15 cellular contexts compared by ENCODE assay signal in genomic region chr2:181678744-181679543, GRCh38.
A peak's percentile ranks its signal among the peaks of the same experiment; 100 is the strongest.
DNase-seq lines count a peak whose midpoint lies in the region; ATAC-seq lines count a peak whose summit lies in the region.
"Had no signal": no experiment of that assay in that cellular context is flagged by ENCODE, and none has a peak within 500 bp of the region (broad histone marks: within the 10 kb centered on the region; RNA-seq: fewer than 3 reads in every experiment).

No MANE protein-coding gene starts in this region.

- no peak overlapping the region for H3K4me3 Mint-ChIP-seq in activated naive CD4-positive, alpha-beta T cell treated with anti-CD3 and anti-CD28 coated beads, Interleukin-2, amount 10 ng/mL, durations not matched to agents 7 days and 5 days
- H3K4me3 Mint-ChIP-seq in stimulated activated memory B cell treated with anti-CD40 and anti-IgM and Interleukin-4, amounts not matched to agents 10 μg/mL and 1 μg/mL and 100 μg/mL, for 72 hours, result peak overlapping the region; percentile 38

- CTCF ChIA-PET in activated naive CD4-positive, alpha-beta T cell treated with anti-CD3 and anti-CD28 coated beads, Interleukin-2, amount 10 ng/mL, durations not matched to agents 7 days and 5 days (lab: Charles Lee), result interaction anchor here (1.4 to 1.7 kb wide), 2 partner anchors 36 to 575 kb away, joined by 3 to 4 read pairs; no protein-coding TSS in a partner anchor

- H3K27me3 Mint-ChIP-seq in activated naive CD4-positive, alpha-beta T cell treated with anti-CD3 and anti-CD28 coated beads, Interleukin-2, amount 10 ng/mL, durations not matched to agents 7 days and 5 days, result peaks cover 76% of the 10 kb centered on the region
- H3K27me3 Mint-ChIP-seq in stimulated activated memory B cell treated with anti-CD40 and anti-IgM and Interleukin-4, amounts not matched to agents 10 μg/mL and 1 μg/mL and 100 μg/mL, for 72 hours, result peaks cover 63% of the 10 kb centered on the region

- peak overlapping the region; percentile 80 for H3K27ac Mint-ChIP-seq in activated naive CD4-positive, alpha-beta T cell treated with anti-CD3 and anti-CD28 coated beads, Interleukin-2, amount 10 ng/mL, durations not matched to agents 7 days and 5 days
- no peak overlapping the region for H3K27ac Mint-ChIP-seq in stimulated activated memory B cell treated with anti-CD40 and anti-IgM and Interleukin-4, amounts not matched to agents 10 μg/mL and 1 μg/mL and 100 μg/mL, for 72 hours

- peaks cover 15% of the 10 kb centered on the region for H3K36me3 Mint-ChIP-seq in activated naive CD4-positive, alpha-beta T cell treated with anti-CD3 and anti-CD28 coated beads, Interleukin-2, amount 10 ng/mL, durations not matched to agents 7 days and 5 days
- no peaks in the 10 kb centered on the region for H3K36me3 Mint-ChIP-seq in stimulated activated memory B cell treated with anti-CD40 and anti-IgM and Interleukin-4, amounts not matched to agents 10 μg/mL and 1 μg/mL and 100 μg/mL, for 72 hours

- H3K27ac ChIP-seq in cingulate gyrus (ENCODE audit: low read depth, low read length) (peak overlapping the region; percentile 19), caudate nucleus (ENCODE audit: low read depth, low read length) (no peak overlapping the region)
- H3K27ac ChIP-seq: parathyroid adenoma, skin epidermis had no signal

- H3K9me3 Mint-ChIP-seq in activated naive CD4-positive, alpha-beta T cell treated with anti-CD3 and anti-CD28 coated beads, Interleukin-2, amount 10 ng/mL, durations not matched to agents 7 days and 5 days, result peaks cover 4% of the 10 kb centered on the region
- H3K9me3 Mint-ChIP-seq in stimulated activated memory B cell treated with anti-CD40 and anti-IgM and Interleukin-4, amounts not matched to agents 10 μg/mL and 1 μg/mL and 100 μg/mL, for 72 hours, result peaks cover 8% of the 10 kb centered on the region

- H3K4me1 Mint-ChIP-seq in activated naive CD4-positive, alpha-beta T cell treated with anti-CD3 and anti-CD28 coated beads, Interleukin-2, amount 10 ng/mL, durations not matched to agents 7 days and 5 days, result peaks cover 43% of the 10 kb centered on the region
- peaks cover 40% of the 10 kb centered on the region for H3K4me1 Mint-ChIP-seq in stimulated activated memory B cell treated with anti-CD40 and anti-IgM and Interleukin-4, amounts not matched to agents 10 μg/mL and 1 μg/mL and 100 μg/mL, for 72 hours

- no peak for ATAC-seq in stimulated activated memory B cell treated with anti-CD40 and anti-IgM and Interleukin-4, amounts not matched to agents 10 μg/mL and 1 μg/mL and 100 μg/mL, for 72 hours
- ATAC-seq in GM21515 (IDR thresholded peaks at IDR 0.05; ENCODE audit: unreplicated experiment), result no peak
- ATAC-seq: GM12878 had no signal

- DNase-seq in activated naive CD4-positive, alpha-beta T cell treated with anti-CD3 and anti-CD28 coated beads, Interleukin-2, amount 10 ng/mL, durations not matched to agents 7 days and 5 days, result no peak
- no peak for DNase-seq in activated naive CD4-positive, alpha-beta T cell (lab: John Stamatoyannopoulos, UW)
- peak; percentile 37 for DNase-seq in NCI-H2227 (lab: John Stamatoyannopoulos, UW; ENCODE audit: unreplicated experiment)
- DNase-seq in Kasumi-1 (lab: John Stamatoyannopoulos, UW), result no peak
- DNase-seq in caudate nucleus (lab: John Stamatoyannopoulos, UW), result no peak
- DNase-seq: cerebellar nuclear complex; left colon; NCI-H187 treated with DMSO at 0.1 percent for 48 hours; stimulated activated CD4-positive, alpha-beta T cell treated with anti-CD3 and anti-CD28 coated beads, Interleukin-4, amount 100 ng/mL, for 4 hours had no signal
